ENCODE assay signal across 9 cellular contexts in the genomic region with DNA sequence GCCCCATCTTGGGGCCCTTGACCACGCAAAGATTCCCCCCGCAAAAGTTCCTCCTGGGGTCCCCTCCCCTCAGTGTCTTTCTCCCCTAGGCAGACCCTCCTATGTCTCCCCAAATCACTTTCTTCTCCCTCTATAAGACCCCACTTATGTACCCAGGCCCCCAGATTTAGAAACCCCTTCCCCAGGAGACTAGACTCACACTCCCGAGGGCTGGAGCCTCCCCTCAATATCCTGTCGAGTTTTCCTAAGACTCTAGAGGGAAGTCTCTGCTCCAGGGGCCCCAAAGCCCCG. TPM values are rescaled to one million over a fixed set of nuclear protein-coding genes. Genes with fewer than 3 reads are reported as not detected.
DNase-seq lines count a peak whose midpoint lies in the region; ATAC-seq, FAIRE-seq and TF ChIP-seq lines count a peak whose summit lies in the region.
"Had no signal": no experiment of that assay in that cellular context is flagged by ENCODE, and none has a peak within 500 bp of the region (broad histone marks: within the 10 kb centered on the region; RNA-seq: fewer than 3 reads in every experiment).

No MANE protein-coding gene starts in this region.

- H3K9ac ChIP-seq in K562 (ENCODE audit: insufficient read depth in 1 of 2, low read depth in 2 of 2, low read length in 2 of 2) (peak overlapping the region; percentile 99), mesenchymal stem cell (ENCODE audit: low read length) (peak overlapping the region; percentile 98)

- TF ChIP-seq POLR2A in heart left ventricle (IDR thresholded peaks at IDR 0.05) (no peak), K562 (conservative IDR thresholded peaks at IDR 0.05) (no peak)

- H3K4me1 ChIP-seq in heart left ventricle (peaks cover 0 to 49% (median 26%) of the 10 kb centered on the region in 12 donors), K562 (replicated peaks in 1 of 2; ENCODE audit: control insufficient read depth in 2 of 2, insufficient read depth in 2 of 2, low read length in 2 of 2) (peaks cover 30 to 49% of the 10 kb centered on the region in 2 experiments), mesenchymal stem cell (ENCODE audit: control insufficient read depth, insufficient read depth, low read depth, low read length) (peaks cover 34% of the 10 kb centered on the region), urinary bladder (ENCODE audit: insufficient read depth) (no peaks in the 10 kb centered on the region)

- H3K27ac ChIP-seq in heart left ventricle (peak overlapping the region; percentile 49 to 95 (median 82)), K562 (ENCODE audit: extremely low read depth, low read depth, low read length) (peak overlapping the region; percentile 95), mesenchymal stem cell (ENCODE audit: low read length, poor library complexity, severe bottlenecking) (peak overlapping the region; percentile 66), urinary bladder (ENCODE audit: low read depth) (peak overlapping the region; percentile 95)

- peak overlapping the region; percentile 92 to 96 for H3K18ac ChIP-seq in mesenchymal stem cell (ENCODE audit: low read depth in 1 of 2, low read length in 2 of 2)

- no peak for DNase-seq in heart left ventricle
- no peak for DNase-seq in Right ventricle myocardium inferior (ENCODE audit: missing footprints)
- no peak for DNase-seq in K562 (ENCODE audit: extremely low read depth in 1 of 4, low spot score in 3 of 4)
- no peak for DNase-seq in mesenchymal stem cell
- no peak for DNase-seq in stimulated activated CD4-positive, alpha-beta T cell treated with anti-CD3 and anti-CD28 coated beads, Interleukin-1b, Interleukin-23, amount 100 ng/mL, for 48 hours

- 12 to 21% (median 18%) methylated on average over 5 of the region's 5 CpGs for WGBS in heart left ventricle, 4 donors
- WGBS in K562 (ENCODE audit: insufficient coverage, low coverage, missing lambda C conversion rate), result 0% methylated on average over 4 of the region's 5 CpGs
- under 1% methylated on average over 5 of the region's 5 CpGs for whole genome bisulfite sequencing in mesenchymal stem cell
- WGBS in urinary bladder, result 7% methylated on average over 5 of the region's 5 CpGs

- peak overlapping the region; percentile 98 for H2BK15ac ChIP-seq in mesenchymal stem cell (ENCODE audit: low read depth, poor library complexity, severe bottlenecking)

- H3K27me3 ChIP-seq in heart left ventricle (peaks cover 0 to 11% (median 0%) of the 10 kb centered on the region in 9 donors), K562 (ENCODE audit: control insufficient read depth in 2 of 2, insufficient read depth in 2 of 2, low read length in 2 of 2) (no peaks in the 10 kb centered on the region), mesenchymal stem cell (ENCODE audit: control insufficient read depth in 1 of 2, insufficient read depth in 1 of 2, low read length in 2 of 2) (no peaks in the 10 kb centered on the region)

- TF ChIP-seq RAD21 in K562 (CRISPR knock-in tag; conservative IDR thresholded peaks at IDR 0.05 in 1 of 2, IDR thresholded peaks at IDR 0.05 in 1 of 2), result no peak

- in situ Hi-C loops in K562 (cut with MboI), result no loop called here

- H2BK5ac ChIP-seq in mesenchymal stem cell (ENCODE audit: low read depth, low read length, poor library complexity, severe bottlenecking), result no peak overlapping the region

- H3K9me3 ChIP-seq in heart left ventricle (no peaks in the 10 kb centered on the region), K562 (replicated peaks; ENCODE audit: control insufficient read depth, insufficient read depth, low read depth, low read length) (no peaks in the 10 kb centered on the region), mesenchymal stem cell (ENCODE audit: control insufficient read depth, low read length) (no peaks in the 10 kb centered on the region)

- H4K20me1 ChIP-seq in K562 (replicated peaks; ENCODE audit: control insufficient read depth, insufficient read depth, low read length), result peaks cover 47% of the 10 kb centered on the region

- intact Hi-C loops in heart left ventricle (cut with DNase I), result loop anchor here in 2 of 10 donors (5.0 to 10.0 kb wide), 2 partner anchors 40 to 48 kb away; no protein-coding TSS in a partner anchor
- intact Hi-C loops in Right ventricle myocardium inferior (cut with DNase I), result no loop called here
- intact Hi-C loops in K562 (cut with micrococcal nuclease), result loop anchor here (5.0 kb wide), 1 partner anchor 40 kb away; no protein-coding TSS in a partner anchor

- H3K4me2 ChIP-seq in K562 (ENCODE audit: insufficient read depth, low read length) (peak overlapping the region; percentile 92), mesenchymal stem cell (ENCODE audit: low read length, poor library complexity, severe bottlenecking) (peak overlapping the region; percentile 95)

- CTCF ChIA-PET in K562 (lab: Yijun Ruan, JAX; ENCODE audit: low intra/inter-chr PET ratio), result no interaction called here

- no peak for FAIRE-seq in K562 (lab: Jason Lieb, UNC)
- FAIRE-seq: G401.6 had no signal

- no peak overlapping the region for H2AK5ac ChIP-seq in mesenchymal stem cell (ENCODE audit: low read length, severe bottlenecking)

- H3K36me3 ChIP-seq in heart left ventricle (peaks cover 0 to 15% (median 6%) of the 10 kb centered on the region in 9 donors), K562 (ENCODE audit: control insufficient read depth, insufficient read depth, low read length) (peaks cover 47% of the 10 kb centered on the region), mesenchymal stem cell (ENCODE audit: control insufficient read depth in 1 of 2, insufficient read depth in 2 of 2, low read depth in 1 of 2, low read length in 2 of 2) (peaks cover 19 to 22% of the 10 kb centered on the region in 2 experiments), urinary bladder (ENCODE audit: insufficient read depth) (no peaks in the 10 kb centered on the region)

- peaks cover 5% of the 10 kb centered on the region for H3K9me1 ChIP-seq in K562 (ENCODE audit: control insufficient read depth, insufficient read depth, low read length)

- TF ChIP-seq CTCF in heart left ventricle (IDR thresholded peaks at IDR 0.05) (no peak), K562 (IDR thresholded peaks at IDR 0.05 in 2 of 3, conservative IDR thresholded peaks at IDR 0.05 in 1 of 3; ENCODE audit: insufficient read depth in 2 of 3, low read depth in 1 of 3, low read length in 3 of 3) (no peak)

- no peak for TF ChIP-seq EP300 in K562 (IDR thresholded peaks at IDR 0.05; ENCODE audit: low read length)

- H3K14ac ChIP-seq in mesenchymal stem cell (ENCODE audit: low read length in 2 of 2), result no peak overlapping the region

- ATAC-seq in heart left ventricle (peak in 1 of 4 donors; percentile 28), Right ventricle myocardium inferior (no peak), K562 (no peak), HG03196 (IDR thresholded peaks at IDR 0.05; ENCODE audit: unreplicated experiment) (no peak), GM19397 (IDR thresholded peaks at IDR 0.05; ENCODE audit: unreplicated experiment) (no peak)

- H4K8ac ChIP-seq in mesenchymal stem cell (ENCODE audit: low read length), result peak overlapping the region; percentile 33

- POLR2A ChIA-PET in K562 (lab: Yijun Ruan, JAX), result interaction anchor here (0.6 to 5.9 kb wide), 20 partner anchors 11 to 1785 kb away, joined by 3 to 89 read pairs (median 4); partner anchors contain the start of gene DACT3

- H2BK12ac ChIP-seq in mesenchymal stem cell (ENCODE audit: low read length in 2 of 2), result no peak overlapping the region

- peaks cover 14% of the 10 kb centered on the region for H3K79me1 ChIP-seq in mesenchymal stem cell (replicated peaks; ENCODE audit: low read length, poor library complexity, severe bottlenecking)

- peak overlapping the region; percentile 13 to 52 for H3K4ac ChIP-seq in mesenchymal stem cell (ENCODE audit: low read depth in 1 of 2, low read length in 2 of 2)

- peak overlapping the region; percentile 42 to 83 for H3K23ac ChIP-seq in mesenchymal stem cell (ENCODE audit: low read length in 2 of 2)

- peak overlapping the region; percentile 69 for H2BK120ac ChIP-seq in mesenchymal stem cell (ENCODE audit: low read depth, low read length)

- H3K4me3 ChIP-seq in heart left ventricle (peak overlapping the region; percentile 24 to 80 (median 64)), K562 (peak overlapping the region; percentile 91), mesenchymal stem cell (ENCODE audit: insufficient read depth in 1 of 2, low read depth in 1 of 2, low read length in 2 of 2) (peak overlapping the region; percentile 83 to 97), urinary bladder (ENCODE audit: low read depth, low read length) (peak overlapping the region; percentile 82)

- peaks cover 67% of the 10 kb centered on the region for H3K79me2 ChIP-seq in K562 (ENCODE audit: control insufficient read depth, insufficient read depth, low read length)

- no TSS peak for BruUV-seq in K562 (replicated peaks; lab: Mats Ljungman, UMichigan)

- H2AFZ ChIP-seq in K562 (ENCODE audit: low read depth, low read length) (no peak overlapping the region), mesenchymal stem cell (ENCODE audit: low read depth, low read length) (no peak overlapping the region)

- no peak overlapping the region for H4K91ac ChIP-seq in mesenchymal stem cell (ENCODE audit: low read length)

RNA-seq across cellular contexts. Expression of gene SLC1A5, which starts 1.4 kb away (rescaled TPM):
- total RNA-seq in heart left ventricle (10 to 100 TPM in 4 of 9 donors, 1 to 10 TPM in 5; 3.7 to 22.4 (median 8.9) TPM), Right ventricle myocardium inferior (10.1 TPM), K562 (2014; rRNA removed) (257 and 266 TPM in 2 replicates), K562 (2014; rRNA removed; fragmentation: Illumina TruSeq; extraction: Trizol) (77.5 and 94.9 TPM in 2 replicates), K562 (2015; rRNA removed; fragmentation: Illumina TruSeq; extraction: Trizol) (113 and 122 TPM in 2 replicates), K562 (2021) (398 and 417 TPM in 2 replicates), urinary bladder (37.1 TPM)
- polyA plus RNA-seq in heart left ventricle (10 to 100 TPM in 1 of 2 donors, 1 to 10 TPM in 1; 3.8 to 21.5 TPM), K562 (2011; rRNA removed) (134 and 227 TPM in 2 replicates), K562 (2014; fragmentation: Illumina TruSeq; extraction: Trizol) (250 and 336 TPM in 2 replicates), K562 (2014; fragmentation: Nextera tagmentation; extraction: Ambion mirVana) (10 to 100 TPM; 31.2 to 42.0 TPM), K562 (2014; rRNA removed) (169 and 256 TPM in 2 replicates), urinary bladder (163 TPM)
- 143 and 394 TPM in 2 replicates for total RNA-seq in K562 (2011; cell fraction: chromatin; rRNA removed; ENCODE audit: low replicate concordance)
- 510 and 601 TPM in 2 replicates for total RNA-seq in K562 (2011; cell fraction: nucleolus; rRNA removed)
- total RNA-seq in K562 (2011; cell fraction: nucleoplasm; rRNA removed), result 377 and 409 TPM in 2 replicates
- 233 and 332 TPM in 2 replicates for polyA plus RNA-seq in K562 (2011; cell fraction: cytosol; rRNA removed)
- polyA plus RNA-seq in K562 (2011; cell fraction: nucleus; rRNA removed), result 141 and 179 TPM in 2 replicates
- polyA plus RNA-seq in K562 (2012), result 221 and 421 TPM in 2 replicates
- 150 and 164 TPM in 2 replicates for polyA minus RNA-seq in K562 (2011; rRNA and poly(A)+ RNA removed)
- polyA minus RNA-seq in K562 (2011; cell fraction: cytosol; rRNA and poly(A)+ RNA removed), result 145 and 162 TPM in 2 replicates
- 58.6 and 64.8 TPM in 2 replicates for polyA minus RNA-seq in K562 (2011; cell fraction: nucleus; rRNA and poly(A)+ RNA removed)
- polyA plus RNA-seq in mesenchymal stem cell (2013, experiment 1 of 2), result 164 TPM
- polyA plus RNA-seq in mesenchymal stem cell (2013, experiment 2 of 2), result 163 TPM

RNA-seq across cellular contexts. Expression of gene STRN4, which starts 40.7 kb away (rescaled TPM):
- 10 to 100 TPM; 41.0 to 93.6 (median 53.7) TPM for total RNA-seq in heart left ventricle
- polyA plus RNA-seq in heart left ventricle, result 10 to 100 TPM; 42.2 to 89.6 TPM
- 51.4 TPM for total RNA-seq in Right ventricle myocardium inferior
- 149 and 335 TPM in 2 replicates for total RNA-seq in K562 (2011; cell fraction: chromatin; rRNA removed; ENCODE audit: low replicate concordance)
- total RNA-seq in K562 (2011; cell fraction: nucleolus; rRNA removed), result 167 and 175 TPM in 2 replicates
- total RNA-seq in K562 (2011; cell fraction: nucleoplasm; rRNA removed), result 137 and 163 TPM in 2 replicates
- total RNA-seq in K562 (2014; rRNA removed), result 66.9 and 71.0 TPM in 2 replicates
- 18.0 and 21.6 TPM in 2 replicates for total RNA-seq in K562 (2014; rRNA removed; fragmentation: Illumina TruSeq; extraction: Trizol)
- 36.9 and 39.2 TPM in 2 replicates for total RNA-seq in K562 (2015; rRNA removed; fragmentation: Illumina TruSeq; extraction: Trizol)
- total RNA-seq in K562 (2021), result 79.2 and 82.7 TPM in 2 replicates
- polyA plus RNA-seq in K562 (2011; rRNA removed), result 42.8 and 60.4 TPM in 2 replicates
- 74.0 and 145 TPM in 2 replicates for polyA plus RNA-seq in K562 (2011; cell fraction: cytosol; rRNA removed)
- polyA plus RNA-seq in K562 (2011; cell fraction: nucleus; rRNA removed), result 204 and 318 TPM in 2 replicates
- polyA plus RNA-seq in K562 (2012), result 52.1 and 70.7 TPM in 2 replicates
- polyA plus RNA-seq in K562 (2014; fragmentation: Illumina TruSeq; extraction: Trizol), result 34.8 and 63.9 TPM in 2 replicates
- 1 to 10 TPM in 1 of 2 experiments, under 1 TPM in 1; 0.62 to 1.7 TPM for polyA plus RNA-seq in K562 (2014; fragmentation: Nextera tagmentation; extraction: Ambion mirVana)
- polyA plus RNA-seq in K562 (2014; rRNA removed), result 81.4 and 83.7 TPM in 2 replicates
- polyA minus RNA-seq in K562 (2011; rRNA and poly(A)+ RNA removed), result 37.1 and 38.4 TPM in 2 replicates
- 49.1 and 68.4 TPM in 2 replicates for polyA minus RNA-seq in K562 (2011; cell fraction: cytosol; rRNA and poly(A)+ RNA removed)
- polyA minus RNA-seq in K562 (2011; cell fraction: nucleus; rRNA and poly(A)+ RNA removed), result 61.9 and 64.6 TPM in 2 replicates
- 56.4 TPM for polyA plus RNA-seq in mesenchymal stem cell (2013, experiment 1 of 2)
- polyA plus RNA-seq in mesenchymal stem cell (2013, experiment 2 of 2), result 56.1 TPM
- 34.5 TPM for total RNA-seq in urinary bladder
- polyA plus RNA-seq in urinary bladder, result 87.8 TPM

RNA-seq across cellular contexts. Expression of gene FKRP, which starts 41.1 kb away (rescaled TPM):
- total RNA-seq in heart left ventricle (10 to 100 TPM; 13.9 to 25.1 (median 19.8) TPM), Right ventricle myocardium inferior (16.2 TPM), K562 (2014; rRNA removed) (8.2 and 11.3 TPM in 2 replicates), K562 (2014; rRNA removed; fragmentation: Illumina TruSeq; extraction: Trizol) (4.9 and 5.0 TPM in 2 replicates), K562 (2015; rRNA removed; fragmentation: Illumina TruSeq; extraction: Trizol) (7.3 and 7.6 TPM in 2 replicates), K562 (2021) (11.2 and 14.9 TPM in 2 replicates), urinary bladder (10.6 TPM)
- polyA plus RNA-seq in heart left ventricle (10 to 100 TPM; 14.4 to 20.7 TPM), K562 (2011; rRNA removed) (3.7 and 5.4 TPM in 2 replicates), K562 (2014; fragmentation: Illumina TruSeq; extraction: Trizol) (6.5 and 10.2 TPM in 2 replicates), K562 (2014; fragmentation: Nextera tagmentation; extraction: Ambion mirVana) (1 to 10 TPM in 1 of 2 experiments, under 1 TPM in 1; 0.68 to 1.1 TPM), K562 (2014; rRNA removed) (15.2 and 16.1 TPM in 2 replicates), urinary bladder (19.3 TPM)
- 36.3 and 57.4 TPM in 2 replicates for total RNA-seq in K562 (2011; cell fraction: chromatin; rRNA removed; ENCODE audit: low replicate concordance)
- 33.4 and 35.1 TPM in 2 replicates for total RNA-seq in K562 (2011; cell fraction: nucleolus; rRNA removed)
- total RNA-seq in K562 (2011; cell fraction: nucleoplasm; rRNA removed), result 38.6 TPM in 2 replicates
- polyA plus RNA-seq in K562 (2011; cell fraction: cytosol; rRNA removed), result 4.9 and 11.1 TPM in 2 replicates
- 12.2 and 17.7 TPM in 2 replicates for polyA plus RNA-seq in K562 (2011; cell fraction: nucleus; rRNA removed)
- 14.0 and 18.1 TPM in 2 replicates for polyA plus RNA-seq in K562 (2012)
- 2.7 and 5.2 TPM in 2 replicates for polyA minus RNA-seq in K562 (2011; rRNA and poly(A)+ RNA removed)
- 3.1 and 6.5 TPM in 2 replicates for polyA minus RNA-seq in K562 (2011; cell fraction: cytosol; rRNA and poly(A)+ RNA removed)
- polyA minus RNA-seq in K562 (2011; cell fraction: nucleus; rRNA and poly(A)+ RNA removed), result 4.4 and 7.3 TPM in 2 replicates
- 24.9 TPM for polyA plus RNA-seq in mesenchymal stem cell (2013, experiment 1 of 2)
- 24.4 TPM for polyA plus RNA-seq in mesenchymal stem cell (2013, experiment 2 of 2)
